In the genomic region with DNA sequence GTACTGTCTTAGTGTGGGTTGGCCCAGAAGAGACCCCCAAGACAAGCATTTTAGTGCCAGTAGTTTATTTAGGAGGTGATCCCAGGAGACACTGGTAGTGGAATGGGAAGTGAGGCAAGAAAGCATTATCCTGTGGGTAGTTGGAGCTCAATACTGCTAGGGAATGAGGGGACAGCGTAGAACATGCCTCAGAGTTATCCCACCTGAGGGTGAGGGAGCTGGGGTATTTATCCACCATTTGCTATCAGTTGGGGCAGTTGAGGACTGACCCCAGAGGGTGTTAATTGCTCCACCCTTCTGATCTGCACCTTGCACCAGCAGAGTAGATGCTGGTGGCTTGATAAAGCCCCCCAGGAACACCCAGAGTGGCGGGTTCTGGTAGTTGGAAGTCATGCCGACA, we compare ENCODE assay signal across 30 cellular contexts.
"Had no signal": no experiment of that assay in that cellular context is flagged by ENCODE, and none has a peak within 500 bp of the region (broad histone marks: within the 10 kb centered on the region; RNA-seq: fewer than 3 reads in every experiment).

No MANE protein-coding gene starts in this region.

- H3K4me1 Mint-ChIP-seq: brain; mesothelial cell of epicardium; stimulated activated naive B cell treated with anti-CD40 and anti-IgM and Interleukin-4, amounts not matched to agents 10 μg/mL and 1 μg/mL and 100 μg/mL, for 72 hours; WTC11 had no signal

- H3K27ac Mint-ChIP-seq: activated CD4-positive, alpha-beta memory T cell treated with anti-CD3 and anti-CD28 coated beads, Interleukin-2, amount 10 ng/mL, durations not matched to agents 7 days and 5 days; activated CD4-positive, alpha-beta T cell treated with anti-CD3 and anti-CD28 coated beads, Interleukin-2, amount 10 ng/mL, durations not matched to agents 7 days and 5 days; activated naive CD8-positive, alpha-beta T cell; brain; mesothelial cell of epicardium; stimulated activated naive B cell treated with anti-CD40 and anti-IgM and Interleukin-4, amounts not matched to agents 10 μg/mL and 1 μg/mL and 100 μg/mL, for 72 hours; WTC11 had no signal

- H3K4me2 ChIP-seq: smooth muscle cell had no signal

- H3K9me3 Mint-ChIP-seq: activated CD4-positive, alpha-beta memory T cell treated with anti-CD3 and anti-CD28 coated beads, Interleukin-2, amount 10 ng/mL, durations not matched to agents 7 days and 5 days; activated CD4-positive, alpha-beta T cell treated with anti-CD3 and anti-CD28 coated beads, Interleukin-2, amount 10 ng/mL, durations not matched to agents 7 days and 5 days; brain; mesothelial cell of epicardium; naive thymus-derived CD4-positive, alpha-beta T cell; stimulated activated naive B cell treated with anti-CD40 and anti-IgM and Interleukin-4, amounts not matched to agents 10 μg/mL and 1 μg/mL and 100 μg/mL, for 72 hours; WTC11 had no signal

- ATAC-seq: gastroesophageal sphincter; left colon; naive thymus-derived CD4-positive, alpha-beta T cell; pancreas; psoas muscle; stimulated activated naive B cell treated with anti-CD40 and anti-IgM and Interleukin-4, amounts not matched to agents 10 μg/mL and 1 μg/mL and 100 μg/mL, for 72 hours; WTC11 had no signal

- FAIRE-seq: endothelial cell of umbilical vein, keratinocyte, pancreas, urothelium cell line had no signal

- H3K4me3 ChIP-seq: ascending aorta, gastroesophageal sphincter, pancreas, psoas muscle, smooth muscle cell, thoracic aorta had no signal

- H3K27me3 Mint-ChIP-seq: activated CD4-positive, alpha-beta memory T cell treated with anti-CD3 and anti-CD28 coated beads, Interleukin-2, amount 10 ng/mL, durations not matched to agents 7 days and 5 days; activated CD4-positive, alpha-beta T cell treated with anti-CD3 and anti-CD28 coated beads, Interleukin-2, amount 10 ng/mL, durations not matched to agents 7 days and 5 days; activated CD8-positive, alpha-beta memory T cell treated with anti-CD3 and anti-CD28 coated beads, Interleukin-2, amount 10 ng/mL, durations not matched to agents 7 days and 5 days; activated naive CD8-positive, alpha-beta T cell; naive thymus-derived CD4-positive, alpha-beta T cell; stimulated activated naive B cell treated with anti-CD40 and anti-IgM and Interleukin-4, amounts not matched to agents 10 μg/mL and 1 μg/mL and 100 μg/mL, for 72 hours had no signal

- H3K27me3 ChIP-seq: ascending aorta, gastroesophageal sphincter, pancreas had no signal

- H3K36me3 Mint-ChIP-seq: activated CD8-positive, alpha-beta memory T cell treated with anti-CD3 and anti-CD28 coated beads, Interleukin-2, amount 10 ng/mL, durations not matched to agents 7 days and 5 days had no signal

- DNase-seq: activated CD4-positive, alpha-beta memory T cell treated with anti-CD3 and anti-CD28 coated beads, Interleukin-2, amount 10 ng/mL, durations not matched to agents 7 days and 5 days; activated CD4-positive, alpha-beta T cell treated with anti-CD3 and anti-CD28 coated beads for 1 hour; activated CD4-positive, alpha-beta T cell treated with anti-CD3 and anti-CD28 coated beads, Interleukin-2, amount 10 ng/mL, durations not matched to agents 7 days and 5 days; activated CD8-positive, alpha-beta memory T cell treated with anti-CD3 and anti-CD28 coated beads, Interleukin-2, amount 10 ng/mL, durations not matched to agents 7 days and 5 days; activated effector memory CD4-positive, alpha-beta T cell treated with Interleukin-2 at 50 U/mL for 16 hours; activated naive CD4-positive, alpha-beta T cell treated with Interleukin-2 at 50 U/mL for 16 hours; activated T-cell treated with anti-CD3 and anti-CD28 coated beads, Interleukin-2, amount 50 U/mL, for 48 hours; head of caudate nucleus; hippocampal formation; left colon; naive thymus-derived CD4-positive, alpha-beta T cell; pancreas; psoas muscle; stimulated activated CD4-positive, alpha-beta T cell treated with anti-CD3 and anti-CD28 coated beads, Interleukin-1b, Interleukin-23, amount 100 ng/mL, for 48 hours; stimulated activated CD4-positive, alpha-beta T cell treated with anti-CD3 and anti-CD28 coated beads, Interleukin-4, amount 100 ng/mL, for 4 hours; stimulated activated CD8-positive, alpha-beta memory T cell treated with anti-CD3 and anti-CD28 coated beads, Interleukin-4, amount 100 ng/mL, for 48 hours; stimulated activated naive B cell treated with anti-CD40 and anti-IgM and Interleukin-4, amounts not matched to agents 10 μg/mL and 1 μg/mL and 100 μg/mL, for 72 hours; T-helper 2 cell; trophoblast cell had no signal

- H3K36me3 ChIP-seq: ascending aorta, pancreas, thoracic aorta had no signal

- H3K4me3 Mint-ChIP-seq: activated CD4-positive, alpha-beta memory T cell treated with anti-CD3 and anti-CD28 coated beads, Interleukin-2, amount 10 ng/mL, durations not matched to agents 7 days and 5 days; activated CD4-positive, alpha-beta T cell treated with anti-CD3 and anti-CD28 coated beads, Interleukin-2, amount 10 ng/mL, durations not matched to agents 7 days and 5 days; activated CD8-positive, alpha-beta memory T cell treated with anti-CD3 and anti-CD28 coated beads, Interleukin-2, amount 10 ng/mL, durations not matched to agents 7 days and 5 days; activated naive CD8-positive, alpha-beta T cell; brain; mesothelial cell of epicardium; stimulated activated naive B cell treated with anti-CD40 and anti-IgM and Interleukin-4, amounts not matched to agents 10 μg/mL and 1 μg/mL and 100 μg/mL, for 72 hours; WTC11 had no signal

- H3K27ac ChIP-seq: ascending aorta, pancreas, psoas muscle, thoracic aorta had no signal

- H3K9me3 ChIP-seq: ascending aorta, gastroesophageal sphincter, pancreas, psoas muscle, thoracic aorta had no signal
